Comparison of ENCODE assay signal across 8 cellular contexts in genomic region chr14:23005861-23006534, GRCh38.
DNase-seq lines count a peak whose midpoint lies in the region; ATAC-seq and TF ChIP-seq lines count a peak whose summit lies in the region.

No MANE protein-coding gene starts in this region.

- ATAC-seq in HG03432 (IDR thresholded peaks at IDR 0.05; ENCODE audit: unreplicated experiment) = no peak

- H3K27me3 ChIP-seq in rectal smooth muscle tissue (ENCODE audit: control insufficient read depth, insufficient read depth, low read length) = no peaks in the 10 kb centered on the region

- H3K9ac ChIP-seq in rectal smooth muscle tissue (ENCODE audit: low read length) = no peak overlapping the region

- peaks cover 5% of the 10 kb centered on the region for H3K4me1 ChIP-seq in rectal smooth muscle tissue (ENCODE audit: control insufficient read depth, insufficient read depth, low read length)

- H3K36me3 ChIP-seq in rectal smooth muscle tissue (ENCODE audit: control insufficient read depth, insufficient read depth, low read length) = no peaks in the 10 kb centered on the region

- H3K27ac ChIP-seq in rectal smooth muscle tissue (ENCODE audit: low read depth, low read length) = peak overlapping the region; percentile 94

- TF ChIP-seq CTCF in GM12864 (IDR thresholded peaks at IDR 0.05; ENCODE audit: low read depth, low read length, missing control alignments) = no peak
- TF ChIP-seq CTCF in epithelial cell of esophagus (IDR thresholded peaks at IDR 0.05; ENCODE audit: insufficient read depth, low read depth, low read length, missing control alignments) = no peak

- H3K4me3 ChIP-seq in GM12864 (ENCODE audit: low read depth, low read length) (peak overlapping the region; percentile 86), epithelial cell of esophagus (ENCODE audit: low read length) (peak overlapping the region; percentile 75), rectal smooth muscle tissue (ENCODE audit: low read length) (peak overlapping the region; percentile 69)

- DNase-seq in GM12864 (ENCODE audit: low read depth) (no peak), OCI-M1 (lab: John Stamatoyannopoulos, UW) (peak; percentile 57), epithelial cell of esophagus (ENCODE audit: low read depth) (no peak), NOMO-1 treated with DMSO at 0.1 percent for 48 hours (lab: John Stamatoyannopoulos, UW; ENCODE audit: unreplicated experiment) (no peak), GDM1 (lab: John Stamatoyannopoulos, UW) (no peak), 8988T (no peak)
